ENCODE assay signal across 18 cellular contexts in genomic region chr13:33764716-33765115, GRCh38. TPM values are rescaled to one million over a fixed set of nuclear protein-coding genes. Genes with fewer than 3 reads are reported as not detected.
DNase-seq lines count a peak whose midpoint lies in the region; ATAC-seq and TF ChIP-seq lines count a peak whose summit lies in the region.
"Had no signal": no experiment of that assay in that cellular context is flagged by ENCODE, and none has a peak within 500 bp of the region (broad histone marks: within the 10 kb centered on the region; RNA-seq: fewer than 3 reads in every experiment).

No MANE protein-coding gene starts in this region.

- DNase-seq in NCI-H146 (lab: John Stamatoyannopoulos, UW) = peak; percentile 30
- no peak for DNase-seq in NCI-H146 treated with DMSO at 0.1 percent for 48 hours (lab: John Stamatoyannopoulos, UW; ENCODE audit: unreplicated experiment)
- DNase-seq in DMS153 treated with DMSO at 0.1 percent for 48 hours (lab: John Stamatoyannopoulos, UW; ENCODE audit: unreplicated experiment) = peak; percentile 10
- DNase-seq in NCI-H69 (lab: John Stamatoyannopoulos, UW) = peak; percentile 89
- DNase-seq in coronary artery (ENCODE audit: low spot score) = no peak
- DNase-seq: C1 segment of cervical spinal cord, DND-41, GM23248, HCEC 1CT, MV-4-11, NCI-H1694, NCI-H524 treated with DMSO at 0.1 percent for 48 hours, PC-9 had no signal

- ATAC-seq in esophagus mucosa (peak; percentile 28), GM18870 (IDR thresholded peaks at IDR 0.05; ENCODE audit: unreplicated experiment) (no peak), SK-N-SH treated with all-trans-retinoic acid at 6 μM for 48 hours (no peak)
- ATAC-seq: A549, GM12878 had no signal

- H3K4me3 ChIP-seq in coronary artery = no peak overlapping the region
- H3K4me3 ChIP-seq: A549, GM12878, GM23248, PC-9 had no signal

- no peak overlapping the region for H3K27ac ChIP-seq in coronary artery
- H3K27ac ChIP-seq: A549, GM23248, PC-9 had no signal

- no peak for TF ChIP-seq CTCF in coronary artery (IDR thresholded peaks at IDR 0.05)

TF ChIP-seq in SK-N-SH treated with all-trans-retinoic acid at 6 μM for 48 hours, 23 proteins besides CTCF, POLR2A, EP300 and RAD21:
- TF ChIP-seq ZC3H10 (CRISPR knock-in tag; IDR thresholded peaks at IDR 0.05) (no peak), POU6F1 (CRISPR knock-in tag; IDR thresholded peaks at IDR 0.05; ENCODE audit: borderline replicate concordance, low read depth) (no peak), ARNTL (CRISPR knock-in tag; IDR thresholded peaks at IDR 0.05; ENCODE audit: borderline replicate concordance, low read depth) (no peak), ZNF70 (CRISPR knock-in tag; IDR thresholded peaks at IDR 0.05) (no peak), RARB (CRISPR knock-in tag; IDR thresholded peaks at IDR 0.05) (no peak), GLIS3 (CRISPR knock-in tag; IDR thresholded peaks at IDR 0.05) (no peak), PPARA (CRISPR knock-in tag; IDR thresholded peaks at IDR 0.05; ENCODE audit: borderline replicate concordance) (no peak), BACH2 (CRISPR knock-in tag; IDR thresholded peaks at IDR 0.05; ENCODE audit: borderline replicate concordance) (no peak), ZFP30 (CRISPR knock-in tag; IDR thresholded peaks at IDR 0.05) (no peak), TCF4 (CRISPR knock-in tag; IDR thresholded peaks at IDR 0.05; ENCODE audit: borderline replicate concordance) (no peak), OSR1 (CRISPR knock-in tag; IDR thresholded peaks at IDR 0.05) (no peak), TOX (CRISPR knock-in tag; IDR thresholded peaks at IDR 0.05; ENCODE audit: borderline replicate concordance) (no peak), TSHZ2 (CRISPR knock-in tag; IDR thresholded peaks at IDR 0.05) (no peak), ESRRG (CRISPR knock-in tag; IDR thresholded peaks at IDR 0.05) (no peak)

RNA-seq across cellular contexts. Expression of gene RFC3, which starts 53.2 kb away (rescaled TPM):
- total RNA-seq in esophagus mucosa = 7.5 TPM

Comparison
In these comparisons a context has a peak if more than half of its experiments do, and no peak if none do; other contexts are left out.
1. DNase-seq: peak in NCI-H146 (single experiment), DMS153 treated with DMSO at 0.1 percent for 48 hours (single experiment) and NCI-H69 (single experiment); none in NCI-H146 treated with DMSO at 0.1 percent for 48 hours (single experiment) and coronary artery (single experiment).